Comparison of ENCODE assay signal across 8 cellular contexts in the genomic region with DNA sequence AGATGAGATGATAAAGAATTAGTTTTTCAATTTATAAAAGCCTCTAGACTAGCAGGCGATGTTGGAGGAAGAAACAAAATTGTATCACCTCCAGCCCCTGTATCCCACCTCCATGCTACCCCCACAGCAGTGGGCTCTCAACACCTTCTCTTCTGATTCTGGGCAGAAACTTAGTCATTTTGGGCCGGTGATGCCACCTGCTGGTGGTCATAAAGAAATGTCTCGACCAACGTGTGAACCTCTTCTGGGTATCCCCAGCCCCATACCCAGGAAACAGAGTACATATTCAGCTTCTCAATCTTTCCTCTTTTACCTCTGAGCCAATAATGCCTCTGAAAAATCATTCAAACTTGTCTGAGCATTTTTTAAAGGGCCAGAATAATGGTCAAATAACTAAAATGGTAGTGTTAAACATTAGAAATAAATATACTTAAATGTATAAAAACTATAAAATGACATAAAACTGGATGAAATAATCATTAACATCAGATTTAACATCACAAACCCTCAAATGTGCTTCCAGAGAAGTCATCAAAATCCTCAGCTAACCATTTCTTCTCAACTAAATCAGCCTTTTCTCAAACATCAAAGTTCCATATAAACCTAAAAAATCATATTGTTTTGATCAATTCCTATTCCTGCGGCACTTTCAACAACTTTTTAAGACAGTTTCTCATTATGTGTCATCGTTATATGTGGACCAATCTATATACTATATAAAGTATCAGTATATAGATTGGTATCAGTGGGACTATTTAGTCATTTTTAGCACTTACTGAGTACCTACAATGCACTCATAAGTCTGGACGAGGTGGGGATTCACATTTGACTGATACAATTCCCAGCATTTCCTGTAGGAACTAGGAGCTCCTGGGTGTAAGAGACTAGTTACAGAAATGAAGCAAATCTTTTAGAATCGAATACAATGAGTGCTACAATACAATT.
A peak's percentile ranks its signal among the peaks of the same experiment; 100 is the strongest.
DNase-seq lines count a peak whose midpoint lies in the region; ATAC-seq and TF ChIP-seq lines count a peak whose summit lies in the region.

No MANE protein-coding gene starts in this region.

- H3K9me3 ChIP-seq in OCI-LY7 (ENCODE audit: low read length) = no peaks in the 10 kb centered on the region
- no peaks in the 10 kb centered on the region for H3K9me3 ChIP-seq in neutrophil

- TF ChIP-seq CTCF in HL-60 (IDR thresholded peaks at IDR 0.05; ENCODE audit: insufficient read depth, low read length) (peak; percentile 40), OCI-LY7 (conservative IDR thresholded peaks at IDR 0.05; ENCODE audit: low read length) (peak; percentile 93), fibroblast of mammary gland (conservative IDR thresholded peaks at IDR 0.05; ENCODE audit: control insufficient read depth, insufficient read depth, low read depth, low read length) (peak; percentile 69), neutrophil (IDR thresholded peaks at IDR 0.05) (peak; percentile 58)

- no TSS peak for BruUV-seq in OCI-LY7 (replicated peaks; lab: Mats Ljungman, UMichigan)

- no peak for ATAC-seq in HG02571 (IDR thresholded peaks at IDR 0.05; ENCODE audit: unreplicated experiment)

- H3K4me1 ChIP-seq in OCI-LY7 (ENCODE audit: insufficient read depth, low read length, poor library complexity, severe bottlenecking) (no peaks in the 10 kb centered on the region), neutrophil (ENCODE audit: control insufficient read depth in 1 of 2, insufficient read depth in 1 of 2, low read depth in 1 of 2, low read length in 1 of 2) (no peaks in the 10 kb centered on the region)

- no peak overlapping the region for H3K4me3 ChIP-seq in HL-60 (replicated peaks; ENCODE audit: insufficient read depth, low read length)
- no peak overlapping the region for H3K4me3 ChIP-seq in OCI-LY7 (ENCODE audit: low read depth, low read length, poor library complexity, severe bottlenecking)
- no peak overlapping the region for H3K4me3 ChIP-seq in fibroblast of mammary gland (ENCODE audit: control insufficient read depth, low read depth, low read length)
- no peak overlapping the region for H3K4me3 ChIP-seq in neutrophil (ENCODE audit: low read depth in 1 of 2, low read length in 1 of 2)

- no peaks in the 10 kb centered on the region for H3K9me2 ChIP-seq in OCI-LY7 (ENCODE audit: insufficient read depth, low read length)

- H3K36me3 ChIP-seq in OCI-LY7 (ENCODE audit: insufficient read depth, low read length) (peaks cover 45% of the 10 kb centered on the region), neutrophil (peaks cover 40% of the 10 kb centered on the region)

- no peak overlapping the region for H3K27ac ChIP-seq in HL-60 (replicated peaks)
- no peak overlapping the region for H3K27ac ChIP-seq in OCI-LY7 (ENCODE audit: low read depth, low read length, poor library complexity, severe bottlenecking)
- no peak overlapping the region for H3K27ac ChIP-seq in neutrophil
- no peak overlapping the region for H3K27ac ChIP-seq in substantia nigra (ENCODE audit: low read depth, low read length, poor library complexity, severe bottlenecking)

- POLR2A ChIA-PET in OCI-LY7 (lab: Charles Lee) = interaction anchor here (0.5 kb wide), 1 partner anchor 132 kb away, joined by 5 read pairs; no protein-coding TSS in a partner anchor

- H3K4me2 ChIP-seq in OCI-LY7 (ENCODE audit: low read length) = no peak overlapping the region

- CTCF ChIA-PET in OCI-LY7 (lab: Charles Lee; ENCODE audit: unreplicated experiment) = no interaction called here

- DNase-seq in COR-L47 (lab: John Stamatoyannopoulos, UW) (peak; percentile 3), HL-60 (ENCODE audit: low read depth in 1 of 2, low spot score in 1 of 2) (peak; percentile 12 to 60), OCI-LY7 (ENCODE audit: low spot score) (peak; percentile 77), activated T-cell treated with anti-CD3 and anti-CD28 coated beads for 4 hours (peak; percentile 42), fibroblast of mammary gland (ENCODE audit: low read depth) (peak; percentile 61), substantia nigra (lab: John Stamatoyannopoulos, UW) (peak in 29 of 49 donors; percentile 0 to 50 (median 10))

- H2AFZ ChIP-seq in OCI-LY7 (ENCODE audit: low read length) = no peak overlapping the region

- H3K27me3 ChIP-seq in HL-60 (ENCODE audit: insufficient read depth, poor library complexity, severe bottlenecking) (no peaks in the 10 kb centered on the region), neutrophil (no peaks in the 10 kb centered on the region)

- H4K20me1 ChIP-seq in OCI-LY7 (ENCODE audit: insufficient read depth, low read length) = no peaks in the 10 kb centered on the region

- no peaks in the 10 kb centered on the region for H3K79me2 ChIP-seq in OCI-LY7 (ENCODE audit: insufficient read depth, low read depth, low read length)

- intact Hi-C loops in OCI-LY7 (cut with micrococcal nuclease; ENCODE audit: unreplicated experiment) = loop anchor here (1.0 to 10.0 kb wide), 4 partner anchors 78 to 259 kb away; no protein-coding TSS in a partner anchor

Comparison
In these comparisons a context has a peak if more than half of its experiments do, and no peak if none do; other contexts are left out.
1. DNase-seq: peak in every context shown above with its lines; median percentile 77 in OCI-LY7; 61 in fibroblast of mammary gland; 42 in activated T-cell treated with anti-CD3 and anti-CD28 coated beads for 4 hours; 36 in HL-60; 10 in substantia nigra; 3 in COR-L47.
2. CTCF ChIP-seq: peak in every context shown above with its lines; median percentile 93 in OCI-LY7; 69 in fibroblast of mammary gland; 58 in neutrophil; 40 in HL-60.